In genomic region chr4:102824398-102824797, GRCh38 we compare ENCODE assay signal across 9 cellular contexts. TPM values are rescaled to one million over a fixed set of nuclear protein-coding genes. Genes with fewer than 3 reads are reported as not detected.
DNase-seq lines count a peak whose midpoint lies in the region; ATAC-seq and TF ChIP-seq lines count a peak whose summit lies in the region.
"Had no signal": no experiment of that assay in that cellular context is flagged by ENCODE, and none has a peak within 500 bp of the region (broad histone marks: within the 10 kb centered on the region; RNA-seq: fewer than 3 reads in every experiment).

No MANE protein-coding gene starts in this region.

- DNase-seq in heart right ventricle (no peak), left ventricle myocardium superior (no peak), body of pancreas (no peak), mesenchymal stem cell (peak; percentile 42), aorta (no peak), NCI-H2081 treated with DMSO at 0.1 percent for 48 hours (lab: John Stamatoyannopoulos, UW) (no peak), GM19238 (ENCODE audit: insufficient read length, low spot score) (no peak)
- no peak for DNase-seq in activated CD4-positive, alpha-beta T cell treated with anti-CD3 and anti-CD28 coated beads, Interleukin-2, amount 50 U/mL, for 4 hours
- DNase-seq: activated CD4-positive, alpha-beta T cell treated with anti-CD3 and anti-CD28 coated beads, Interleukin-2, amount 50 U/mL, for 1 hour had no signal

- H2BK120ac ChIP-seq in mesenchymal stem cell (ENCODE audit: low read depth, low read length), result no peak overlapping the region

- H4K91ac ChIP-seq in mesenchymal stem cell (ENCODE audit: low read length), result no peak overlapping the region

- H3K4me2 ChIP-seq in mesenchymal stem cell (ENCODE audit: low read length, poor library complexity, severe bottlenecking), result peak overlapping the region; percentile 65

- intact Hi-C loops in heart right ventricle (cut with DNase I) (loop anchor here in 2 of 10 donors (10.0 kb wide), 2 partner anchors 60 to 190 kb away; partner anchors contain the start of genes MANBA (in 1 of the 2) and SLC9B1 (in 1 of the 2)), left ventricle myocardium superior (cut with micrococcal nuclease) (no loop called here), body of pancreas (cut with DNase I) (no loop called here), aorta (cut with DNase I) (loop anchor here (10.0 kb wide), 2 partner anchors 190 to 270 kb away; partner anchors contain the start of genes BDH2 (in 1 of the 2) and SLC9B1 (in 1 of the 2))

- peak overlapping the region; percentile 99 for H3K9ac ChIP-seq in mesenchymal stem cell (ENCODE audit: low read length)

- H3K4me1 ChIP-seq in heart right ventricle, result peaks cover 2 to 67% (median 64%) of the 10 kb centered on the region in 9 donors
- H3K4me1 ChIP-seq in body of pancreas, result peaks cover 60% of the 10 kb centered on the region
- H3K4me1 ChIP-seq in mesenchymal stem cell (ENCODE audit: control insufficient read depth, insufficient read depth, low read depth, low read length), result peaks cover 5% of the 10 kb centered on the region
- H3K4me1 ChIP-seq in aorta (ENCODE audit: control insufficient read depth in 1 of 2, insufficient read depth in 2 of 2, low read length in 2 of 2), result peaks cover 3 to 11% of the 10 kb centered on the region in 2 donors

- H2AFZ ChIP-seq in mesenchymal stem cell (ENCODE audit: low read depth, low read length), result no peak overlapping the region

- no peak overlapping the region for H3K14ac ChIP-seq in mesenchymal stem cell (ENCODE audit: low read length in 2 of 2)

- H3K36me3 ChIP-seq in heart right ventricle (peaks cover 0 to 31% (median 0%) of the 10 kb centered on the region in 9 donors), body of pancreas (replicated peaks in 1 of 2; ENCODE audit: insufficient read depth in 1 of 2, low read depth in 2 of 2) (no peaks in the 10 kb centered on the region), mesenchymal stem cell (ENCODE audit: control insufficient read depth in 1 of 2, insufficient read depth in 2 of 2, low read depth in 1 of 2, low read length in 2 of 2) (peaks cover 0 to 11% of the 10 kb centered on the region in 2 experiments), aorta (ENCODE audit: control insufficient read depth in 1 of 2, insufficient read depth in 2 of 2, low read length in 1 of 2) (no peaks in the 10 kb centered on the region)

- H2BK12ac ChIP-seq in mesenchymal stem cell (ENCODE audit: low read length in 2 of 2), result no peak overlapping the region

- 7 to 11% methylated on average over 2 of the region's 2 CpGs for WGBS in heart right ventricle, 2 donors
- WGBS in body of pancreas, 2 donors, result 0 to 1% methylated on average over 2 of the region's 2 CpGs
- 84% methylated on average over 1 of the region's 2 CpGs for WGBS in mesenchymal stem cell
- WGBS in aorta, 2 donors, result 6 to 15% methylated on average over 2 of the region's 2 CpGs

- H3K27ac ChIP-seq in heart right ventricle, result peak overlapping the region in 7 of 10 donors; percentile 97 to 100 (median 100)
- peak overlapping the region in 3 of 4 donors; percentile 99 to 100 (median 100) for H3K27ac ChIP-seq in body of pancreas
- no peak overlapping the region for H3K27ac ChIP-seq in mesenchymal stem cell (ENCODE audit: low read length, poor library complexity, severe bottlenecking)
- no peak overlapping the region for H3K27ac ChIP-seq in aorta (ENCODE audit: low read depth in 1 of 2, low read length in 2 of 2)

- H3K79me1 ChIP-seq in mesenchymal stem cell (replicated peaks; ENCODE audit: low read length, poor library complexity, severe bottlenecking), result no peaks in the 10 kb centered on the region

- H3K9me3 ChIP-seq in heart right ventricle, result no peaks in the 10 kb centered on the region
- no peaks in the 10 kb centered on the region for H3K9me3 ChIP-seq in body of pancreas
- no peaks in the 10 kb centered on the region for H3K9me3 ChIP-seq in mesenchymal stem cell (ENCODE audit: control insufficient read depth, low read length)
- no peaks in the 10 kb centered on the region for H3K9me3 ChIP-seq in aorta (ENCODE audit: control insufficient read depth, low read length)

- no peak overlapping the region for H2BK5ac ChIP-seq in mesenchymal stem cell (ENCODE audit: low read depth, low read length, poor library complexity, severe bottlenecking)

- no peak overlapping the region for H2AK5ac ChIP-seq in mesenchymal stem cell (ENCODE audit: low read length, severe bottlenecking)

- no peak overlapping the region for H2BK15ac ChIP-seq in mesenchymal stem cell (ENCODE audit: low read depth, poor library complexity, severe bottlenecking)

- ATAC-seq in heart right ventricle, result no peak
- no peak for ATAC-seq in left ventricle myocardium superior
- ATAC-seq in body of pancreas, result no peak
- ATAC-seq in aorta (ENCODE audit: low FRiP score), result no peak

- no peak overlapping the region for H3K18ac ChIP-seq in mesenchymal stem cell (ENCODE audit: low read depth in 1 of 2, low read length in 2 of 2)

- no peak overlapping the region for H3K4ac ChIP-seq in mesenchymal stem cell (ENCODE audit: low read depth in 1 of 2, low read length in 2 of 2)

- H3K27me3 ChIP-seq in heart right ventricle (no peaks in the 10 kb centered on the region), body of pancreas (no peaks in the 10 kb centered on the region), mesenchymal stem cell (ENCODE audit: control insufficient read depth in 1 of 2, insufficient read depth in 1 of 2, low read length in 2 of 2) (no peaks in the 10 kb centered on the region), aorta (ENCODE audit: control insufficient read depth in 1 of 2, insufficient read depth in 2 of 2, low read length in 1 of 2) (no peaks in the 10 kb centered on the region)

- TF ChIP-seq CTCF in heart right ventricle (IDR thresholded peaks at IDR 0.05) (no peak), body of pancreas (IDR thresholded peaks at IDR 0.05) (no peak)

- no peak for TF ChIP-seq POLR2A in body of pancreas (IDR thresholded peaks at IDR 0.05)

- H3K23ac ChIP-seq in mesenchymal stem cell (ENCODE audit: low read length in 2 of 2), result no peak overlapping the region

- H3K4me3 ChIP-seq in heart right ventricle, result peak overlapping the region; percentile 18 to 91 (median 87)
- peak overlapping the region in 1 of 2 donors; percentile 55 for H3K4me3 ChIP-seq in body of pancreas
- peak overlapping the region in 1 of 2 experiments; percentile 95 for H3K4me3 ChIP-seq in mesenchymal stem cell (ENCODE audit: insufficient read depth in 1 of 2, low read depth in 1 of 2, low read length in 2 of 2)
- peak overlapping the region; percentile 35 to 94 for H3K4me3 ChIP-seq in aorta (ENCODE audit: low read length in 2 of 2)

- H4K8ac ChIP-seq in mesenchymal stem cell (ENCODE audit: low read length), result no peak overlapping the region

RNA-seq across cellular contexts. Expression of gene UBE2D3, which starts 3.0 kb away (rescaled TPM):
- total RNA-seq in heart right ventricle (100 to 1,000 TPM; 210 to 297 (median 250) TPM), left ventricle myocardium superior (279 TPM), body of pancreas (100 to 1,000 TPM; 149 to 323 TPM), aorta (100 to 1,000 TPM; 274 to 292 TPM)
- polyA plus RNA-seq in heart right ventricle (100 to 1,000 TPM in 1 of 2 donors, 10 to 100 TPM in 1; 99.3 to 227 TPM), aorta (100 to 1,000 TPM; 195 to 277 TPM)
- polyA plus RNA-seq in mesenchymal stem cell (2013, experiment 1 of 2), result 603 TPM
- polyA plus RNA-seq in mesenchymal stem cell (2013, experiment 2 of 2), result 627 TPM

RNA-seq across cellular contexts. Expression of gene CISD2, which starts 44.4 kb away (rescaled TPM):
- 10 to 100 TPM; 12.1 to 22.1 (median 16.9) TPM for total RNA-seq in heart right ventricle
- polyA plus RNA-seq in heart right ventricle, result 10 to 100 TPM; 11.0 to 31.0 TPM
- 20.1 TPM for total RNA-seq in left ventricle myocardium superior
- total RNA-seq in body of pancreas, result 10 to 100 TPM in 1 of 2 donors, 1 to 10 TPM in 1; 4.0 to 23.6 TPM
- polyA plus RNA-seq in mesenchymal stem cell (2013, experiment 1 of 2), result 39.9 TPM
- polyA plus RNA-seq in mesenchymal stem cell (2013, experiment 2 of 2), result 43.0 TPM
- total RNA-seq in aorta, result 10 to 100 TPM; 16.7 to 19.3 TPM
- 10 to 100 TPM; 16.2 to 22.5 TPM for polyA plus RNA-seq in aorta

Comparison
In these comparisons a context has a peak if more than half of its experiments do, and no peak if none do; other contexts are left out.
1. H3K27ac ChIP-seq: peak in heart right ventricle (7 of 10) and body of pancreas (3 of 4); none in mesenchymal stem cell (single experiment) and aorta (0 of 2).
2. intact Hi-C loops: an anchor here in aorta (10.0 kb wide); none called in left ventricle myocardium superior and body of pancreas.